22 cellular contexts compared by ENCODE assay signal in genomic region chr11:113992459-113993105, GRCh38. TPM values are rescaled to one million over a fixed set of nuclear protein-coding genes. Genes with fewer than 3 reads are reported as not detected.
DNase-seq lines count a peak whose midpoint lies in the region; ATAC-seq, FAIRE-seq and TF ChIP-seq lines count a peak whose summit lies in the region.
"Had no signal": no experiment of that assay in that cellular context is flagged by ENCODE, and none has a peak within 500 bp of the region (broad histone marks: within the 10 kb centered on the region; RNA-seq: fewer than 3 reads in every experiment).

No MANE protein-coding gene starts in this region.

- DNase-seq in H7 (peak; percentile 65), NCI-H1436 treated with DMSO at 0.1 percent for 48 hours (lab: John Stamatoyannopoulos, UW) (peak; percentile 68), NCI-H82 (lab: John Stamatoyannopoulos, UW) (peak; percentile 98), neuronal stem cell (ENCODE audit: low spot score) (peak; percentile 48), GM12891 (ENCODE audit: insufficient read length, low spot score) (no peak), suprapubic skin (ENCODE audit: low spot score in 2 of 2) (no peak)
- DNase-seq: activated CD8-positive, alpha-beta memory T cell treated with anti-CD3 and anti-CD28 coated beads for 24 hours; erythroblast; GOT3; lower lobe of right lung; naive thymus-derived CD8-positive, alpha-beta T cell; NCI-H1048; T-helper 17 cell; transverse colon had no signal

- H3K9me3 ChIP-seq in neuronal stem cell (replicated peaks in 1 of 2; ENCODE audit: control insufficient read depth in 2 of 2, insufficient read depth in 1 of 2, low read depth in 1 of 2, low read length in 2 of 2) = no peaks in the 10 kb centered on the region
- no peaks in the 10 kb centered on the region for H3K9me3 ChIP-seq in suprapubic skin
- H3K9me3 ChIP-seq: lower lobe of right lung, transverse colon had no signal

- H3K4ac ChIP-seq in neuronal stem cell (ENCODE audit: low read length) = no peak overlapping the region

- no peak overlapping the region for H3K4me3 ChIP-seq in H7 (ENCODE audit: insufficient read depth, low read depth, low read length)
- H3K4me3 ChIP-seq in neuronal stem cell (ENCODE audit: low read length in 2 of 2) = no peak overlapping the region
- H3K4me3 ChIP-seq in suprapubic skin = no peak overlapping the region
- H3K4me3 ChIP-seq: cardiac muscle cell, dorsolateral prefrontal cortex, lower lobe of right lung, transverse colon had no signal

- H3K4me1 ChIP-seq in neuronal stem cell (ENCODE audit: control insufficient read depth in 2 of 2, insufficient read depth in 1 of 2, low read depth in 1 of 2, low read length in 2 of 2) = peaks cover 0 to 22% of the 10 kb centered on the region in 2 donors
- H3K4me1 ChIP-seq in suprapubic skin = no peaks in the 10 kb centered on the region
- H3K4me1 ChIP-seq: lower lobe of right lung, transverse colon had no signal

- no peak overlapping the region for H4K8ac ChIP-seq in neuronal stem cell (ENCODE audit: low read depth, low read length)

- H3K4me2 ChIP-seq in neuronal stem cell (ENCODE audit: insufficient read depth, low read length, poor library complexity, severe bottlenecking) = no peak overlapping the region

- H3K14ac ChIP-seq in neuronal stem cell (ENCODE audit: low read length) = no peak overlapping the region

- no peak overlapping the region for H2BK120ac ChIP-seq in neuronal stem cell (ENCODE audit: low read depth, low read length)

- no peak overlapping the region for H4K91ac ChIP-seq in neuronal stem cell (ENCODE audit: low read depth, low read length, poor library complexity)

- no peak for TF ChIP-seq CTCF in suprapubic skin (IDR thresholded peaks at IDR 0.05)

- no peak overlapping the region for H2AK5ac ChIP-seq in neuronal stem cell (ENCODE audit: low read depth, low read length)

- H3K36me3 ChIP-seq in H7 (replicated peaks; ENCODE audit: control insufficient read depth, insufficient read depth, low read length) (no peaks in the 10 kb centered on the region), neuronal stem cell (replicated peaks in 1 of 2; ENCODE audit: control insufficient read depth in 2 of 2, insufficient read depth in 2 of 2, low read length in 2 of 2) (no peaks in the 10 kb centered on the region), suprapubic skin (no peaks in the 10 kb centered on the region)
- H3K36me3 ChIP-seq: cardiac muscle cell, lower lobe of right lung, transverse colon had no signal

- H3K18ac ChIP-seq in neuronal stem cell (ENCODE audit: low read length) = peak overlapping the region; percentile 6

- ATAC-seq in GM21786 (IDR thresholded peaks at IDR 0.05; ENCODE audit: unreplicated experiment) = no peak
- ATAC-seq: activated CD4-positive, CD25-positive, alpha-beta regulatory T cell treated with anti-CD3 and anti-CD28 coated beads, Interleukin-2, amount 50 U/mL, for 24 hours; naive thymus-derived CD8-positive, alpha-beta T cell; T-helper 17 cell had no signal

- H3K23ac ChIP-seq in neuronal stem cell (ENCODE audit: low read depth, low read length, poor library complexity) = no peak overlapping the region

- H2BK15ac ChIP-seq in neuronal stem cell (ENCODE audit: low read length) = no peak overlapping the region

- no peak for TF ChIP-seq EP300 in suprapubic skin (IDR thresholded peaks at IDR 0.05)

- FAIRE-seq in GM12891 (lab: Jason Lieb, UNC) = no peak

- H2BK5ac ChIP-seq in neuronal stem cell (ENCODE audit: low read length) = no peak overlapping the region

- H3K9ac ChIP-seq in neuronal stem cell (ENCODE audit: low read depth, low read length, poor library complexity) = no peak overlapping the region

- H2AFZ ChIP-seq in neuronal stem cell (ENCODE audit: low read length) = no peak overlapping the region

- H3K27ac ChIP-seq in neuronal stem cell (replicated peaks; ENCODE audit: low read length) (peak overlapping the region; percentile 4), suprapubic skin (no peak overlapping the region)
- H3K27ac ChIP-seq: cardiac muscle cell, HL-60, lower lobe of right lung, transverse colon had no signal

- H3K79me1 ChIP-seq in neuronal stem cell (ENCODE audit: low read depth, low read length) = no peaks in the 10 kb centered on the region

- no CpG with 5 or more reads among the region's 7 CpGs for WGBS in neuronal stem cell (ENCODE audit: extremely low coverage in 2 of 2, insufficient read length in 2 of 2, insufficient replicate concordance in 1 of 2), 2 donors
- WGBS in suprapubic skin = 24% methylated on average over 7 of the region's 7 CpGs

- H3K27me3 ChIP-seq in H7 (ENCODE audit: control insufficient read depth, insufficient read depth, low read length) (no peaks in the 10 kb centered on the region), neuronal stem cell (ENCODE audit: control insufficient read depth in 3 of 3, insufficient read depth in 3 of 3, low read depth in 1 of 3, low read length in 3 of 3) (peaks cover 0 to 6% (median 0%) of the 10 kb centered on the region in 3 experiments), suprapubic skin (peaks cover 37% of the 10 kb centered on the region)

- TF ChIP-seq POLR2A in GM12891 (IDR thresholded peaks at IDR 0.05; ENCODE audit: low read depth, low read length) = no peak
- no peak for TF ChIP-seq POLR2A in suprapubic skin (IDR thresholded peaks at IDR 0.05)

- no peak overlapping the region for H2BK12ac ChIP-seq in neuronal stem cell (ENCODE audit: low read length)

TF ChIP-seq in GM12891, 5 proteins besides CTCF, POLR2A, EP300 and RAD21:
- no peak for TF ChIP-seq POU2F2 (IDR thresholded peaks at IDR 0.05; ENCODE audit: low read depth, low read length)
- no peak for TF ChIP-seq POLR2AphosphoS5 (IDR thresholded peaks at IDR 0.05; ENCODE audit: low read depth, low read length)
- TF ChIP-seq TAF1 (IDR thresholded peaks at IDR 0.05; ENCODE audit: low read depth, low read length) = no peak
- no peak for TF ChIP-seq SPI1 (IDR thresholded peaks at IDR 0.05; ENCODE audit: low read depth, low read length)
- no peak for TF ChIP-seq PAX5 (IDR thresholded peaks at IDR 0.05; ENCODE audit: insufficient read depth, low read length, severe bottlenecking)

RNA-seq across cellular contexts. Expression of gene HTR3A, which starts 17.7 kb away (rescaled TPM):
- 2.0 and 5.4 TPM in 2 replicates for total RNA-seq in H7 (2014; rRNA removed; shearing (Covaris generic))
- 0.21 TPM for polyA plus RNA-seq in neuronal stem cell (2013, experiment 1 of 2)
- 0.18 TPM for polyA plus RNA-seq in neuronal stem cell (2013, experiment 2 of 2)
- not detected for polyA plus RNA-seq in GM12891 (2012; ENCODE audit: low read depth, missing spikeins)
- total RNA-seq in suprapubic skin = under 1 TPM in 2 of 4 donors, not detected in 2; 0.68 TPM
- total RNA-seq: activated T-helper 1 cell treated with anti-CD3 and anti-CD28 coated beads, Interleukin-12 subunit alpha, Interleukin-12 subunit beta, Interleukin-2, Interleukin-4 antibody, amounts not matched to agents 30 ng/mL and 10 ng/mL and 1 ng/mL, durations not matched to agents 14 hours and 24 hours and 36 hours; lower lobe of right lung; naive thymus-derived CD8-positive, alpha-beta T cell; pulmonary artery endothelial cell; T-helper 17 cell had no signal
- polyA plus RNA-seq: BJ; cardiac muscle cell; naive thymus-derived CD8-positive, alpha-beta T cell had no signal

Comparison
In these comparisons a context has a peak if more than half of its experiments do, and no peak if none do; other contexts are left out.
1. DNase-seq: peak in H7 (single experiment), NCI-H1436 treated with DMSO at 0.1 percent for 48 hours (single experiment), NCI-H82 (single experiment) and neuronal stem cell (single experiment); none in GM12891 (single experiment) and suprapubic skin (0 of 2).